ENCODE assay signal across 19 cellular contexts in genomic region chr17:77418609-77419008, GRCh38.
DNase-seq lines count a peak whose midpoint lies in the region; ATAC-seq and TF ChIP-seq lines count a peak whose summit lies in the region.
"Had no signal": no experiment of that assay in that cellular context is flagged by ENCODE, and none has a peak within 500 bp of the region (broad histone marks: within the 10 kb centered on the region; RNA-seq: fewer than 3 reads in every experiment).

No MANE protein-coding gene starts in this region.

- H2AK5ac ChIP-seq in mesenchymal stem cell (ENCODE audit: low read length, severe bottlenecking), result peak overlapping the region; percentile 8

- no peaks in the 10 kb centered on the region for H3K9me3 Mint-ChIP-seq in MCF 10A (ENCODE audit: unreplicated experiment)
- H3K9me3 Mint-ChIP-seq: activated T-cell treated with anti-CD3 and anti-CD28 coated beads, Interleukin-2, amount 50 U/mL, for 4 hours; brain had no signal

- peak overlapping the region in 1 of 2 experiments; percentile 10 for H3K23ac ChIP-seq in mesenchymal stem cell (ENCODE audit: low read length in 2 of 2)

- peaks cover 11% of the 10 kb centered on the region for H3K79me1 ChIP-seq in mesenchymal stem cell (replicated peaks; ENCODE audit: low read length, poor library complexity, severe bottlenecking)

- TF ChIP-seq POLR2A in transverse colon (IDR thresholded peaks at IDR 0.05), result no peak

- H3K4me1 ChIP-seq in mammary epithelial cell (ENCODE audit: insufficient read depth, low read length) (peaks cover 55% of the 10 kb centered on the region), mesenchymal stem cell (ENCODE audit: control insufficient read depth, insufficient read depth, low read depth, low read length) (peaks cover 64% of the 10 kb centered on the region), transverse colon (peaks cover 32 to 48% (median 39%) of the 10 kb centered on the region in 4 donors)

- no peak overlapping the region for H2BK5ac ChIP-seq in mesenchymal stem cell (ENCODE audit: low read depth, low read length, poor library complexity, severe bottlenecking)

- H3K4me1 Mint-ChIP-seq in MCF 10A (ENCODE audit: insufficient read depth, unreplicated experiment), result peaks cover 31% of the 10 kb centered on the region

- WGBS in mammary epithelial cell (ENCODE audit: low coverage, missing lambda C conversion rate), result 92% methylated on average over 11 of the region's 12 CpGs
- 85% methylated on average over 12 of the region's 12 CpGs for WGBS in mesenchymal stem cell
- WGBS in transverse colon (ENCODE audit: low coverage in 1 of 2), 2 donors, result 78% methylated on average over 8 of the region's 12 CpGs; no CpG with 5 or more reads in 1 of the 2 donors

- BruUV-seq in MCF 10A (replicated peaks; lab: Mats Ljungman, UMichigan) (no TSS peak), mammary epithelial cell (replicated peaks; lab: Mats Ljungman, UMichigan) (no TSS peak)

- H3K27me3 ChIP-seq in mammary epithelial cell (ENCODE audit: insufficient read depth, low read length) (no peaks in the 10 kb centered on the region), WERI-Rb-1 (ENCODE audit: insufficient read depth, low read depth, severe bottlenecking) (no peaks in the 10 kb centered on the region), mesenchymal stem cell (ENCODE audit: control insufficient read depth in 1 of 2, insufficient read depth in 1 of 2, low read length in 2 of 2) (no peaks in the 10 kb centered on the region), transverse colon (no peaks in the 10 kb centered on the region)
- H3K27me3 ChIP-seq: neutrophil had no signal

- no peak for ATAC-seq in HG02885 (IDR thresholded peaks at IDR 0.05; ENCODE audit: poor library complexity, unreplicated experiment)
- ATAC-seq: activated T-cell treated with anti-CD3 and anti-CD28 coated beads, Interleukin-2, amount 50 U/mL, for 4 hours; psoas muscle had no signal

- H3K4me3 ChIP-seq in mammary epithelial cell (replicated peaks in 1 of 3; ENCODE audit: insufficient read depth in 1 of 3, low read depth in 2 of 3, low read length in 3 of 3) (no peak overlapping the region), WERI-Rb-1 (ENCODE audit: low read depth, low read length) (no peak overlapping the region), mesenchymal stem cell (ENCODE audit: insufficient read depth in 1 of 2, low read depth in 1 of 2, low read length in 2 of 2) (no peak overlapping the region), transverse colon (no peak overlapping the region)
- H3K4me3 ChIP-seq: psoas muscle had no signal

- in situ Hi-C loops in mammary epithelial cell (cut with MboI; ENCODE audit: low sequenced_read_pairs in 2 of 2), result no loop called here
- in situ Hi-C loops in transverse colon (cut with MboI; ENCODE audit: low pct_ligation_motif_present in 1 of 4, low pct_unique_long_range_greater_than_20kb in 1 of 4, low sequenced_read_pairs in 3 of 4), result no loop called here

- no peak overlapping the region for H3K4ac ChIP-seq in mesenchymal stem cell (ENCODE audit: low read depth in 1 of 2, low read length in 2 of 2)

- POLR2A ChIA-PET in MCF 10A (lab: Yijun Ruan, JAX), result no interaction called here

- H2BK12ac ChIP-seq in mesenchymal stem cell (ENCODE audit: low read length in 2 of 2), result no peak overlapping the region

- no peak overlapping the region for H3K9ac ChIP-seq in mammary epithelial cell (ENCODE audit: insufficient read depth, low read length)
- no peak overlapping the region for H3K9ac ChIP-seq in mesenchymal stem cell (ENCODE audit: low read length)

- CTCF ChIA-PET in MCF 10A (lab: Yijun Ruan, JAX), result interaction anchor here (0.6 to 0.7 kb wide), 2 partner anchors 87 to 117 kb away, joined by 3 read pairs; no protein-coding TSS in a partner anchor
- CTCF ChIA-PET in mammary epithelial cell (lab: Charles Lee; ENCODE audit: low non-redundant PET), result interaction anchor here (0.6 kb wide), 1 partner anchor 11 kb away, joined by 5 read pairs; no protein-coding TSS in a partner anchor

- no peaks in the 10 kb centered on the region for H3K27me3 Mint-ChIP-seq in MCF 10A (ENCODE audit: insufficient read depth, unreplicated experiment)
- H3K27me3 Mint-ChIP-seq: B cell, brain had no signal

- peak overlapping the region; percentile 68 to 75 for H3K18ac ChIP-seq in mesenchymal stem cell (ENCODE audit: low read depth in 1 of 2, low read length in 2 of 2)

- H3K14ac ChIP-seq in mesenchymal stem cell (ENCODE audit: low read length in 2 of 2), result no peak overlapping the region

- H3K36me3 ChIP-seq in mammary epithelial cell (ENCODE audit: insufficient read depth, low read length) (peaks cover 4% of the 10 kb centered on the region), WERI-Rb-1 (peaks cover 48% of the 10 kb centered on the region), mesenchymal stem cell (ENCODE audit: control insufficient read depth in 1 of 2, insufficient read depth in 2 of 2, low read depth in 1 of 2, low read length in 2 of 2) (peaks cover 28 to 50% of the 10 kb centered on the region in 2 experiments), transverse colon (no peaks in the 10 kb centered on the region)

- TF ChIP-seq EP300 in transverse colon (IDR thresholded peaks at IDR 0.05; ENCODE audit: low read depth), result no peak

- no peak overlapping the region for H2AFZ ChIP-seq in mammary epithelial cell (ENCODE audit: low read depth, low read length)
- H2AFZ ChIP-seq in mesenchymal stem cell (ENCODE audit: low read depth, low read length), result no peak overlapping the region

- dilution Hi-C loops in mammary epithelial cell (cut with HindIII; ENCODE audit: low sequenced_read_pairs), result no loop called here

- H3K36me3 Mint-ChIP-seq in MCF 10A (ENCODE audit: insufficient read depth, unreplicated experiment), result peaks cover 68% of the 10 kb centered on the region

- intact Hi-C loops in MCF 10A (cut with micrococcal nuclease) (no loop called here), mammary epithelial cell (cut with micrococcal nuclease) (no loop called here), transverse colon (cut with DNase I; ENCODE audit: low total_unique reads) (no loop called here)

- H4K91ac ChIP-seq in mesenchymal stem cell (ENCODE audit: low read length), result peak overlapping the region; percentile 44

- TF ChIP-seq CTCF in MCF 10A (IDR thresholded peaks at IDR 0.05; ENCODE audit: unreplicated experiment) (no peak), mammary epithelial cell (conservative IDR thresholded peaks at IDR 0.05 in 1 of 2, IDR thresholded peaks at IDR 0.05 in 1 of 2; ENCODE audit: extremely low read depth in 1 of 2, insufficient read depth in 1 of 2, low read depth in 1 of 2, low read length in 2 of 2) (no peak), WERI-Rb-1 (IDR thresholded peaks at IDR 0.05; ENCODE audit: low read depth, low read length) (no peak), transverse colon (IDR thresholded peaks at IDR 0.05) (no peak)

- no peak overlapping the region for H2BK120ac ChIP-seq in mesenchymal stem cell (ENCODE audit: low read depth, low read length)

- H4K8ac ChIP-seq in mesenchymal stem cell (ENCODE audit: low read length), result peak overlapping the region; percentile 8

- H2BK15ac ChIP-seq in mesenchymal stem cell (ENCODE audit: low read depth, poor library complexity, severe bottlenecking), result peak overlapping the region; percentile 36

- no peak overlapping the region for H3K4me2 ChIP-seq in mammary epithelial cell (ENCODE audit: insufficient read depth, low read depth, low read length)
- H3K4me2 ChIP-seq in mesenchymal stem cell (ENCODE audit: low read length, poor library complexity, severe bottlenecking), result no peak overlapping the region

- DNase-seq in MCF 10A (ENCODE audit: unreplicated experiment) (no peak), mammary epithelial cell (no peak), WERI-Rb-1 (no peak), mesenchymal stem cell (no peak), transverse colon (no peak), hypothalamus (lab: John Stamatoyannopoulos, UW) (no peak), 8988T (no peak)
- DNase-seq: activated CD4-positive, CD25-positive, alpha-beta regulatory T cell; activated CD8-positive, alpha-beta memory T cell treated with anti-CD3 and anti-CD28 coated beads for 24 hours; activated T-cell treated with anti-CD3 and anti-CD28 coated beads, Interleukin-2, amount 50 U/mL, for 4 hours; NCI-H2081 treated with DMSO at 0.1 percent for 48 hours; NCI-H345; psoas muscle; Right ventricle myocardium superior; T1000 had no signal

- H4K20me1 ChIP-seq in mammary epithelial cell (ENCODE audit: insufficient read depth, low read length), result peaks cover 2% of the 10 kb centered on the region

- peak overlapping the region; percentile 27 for H3K27ac Mint-ChIP-seq in MCF 10A (ENCODE audit: low read depth, unreplicated experiment)
- H3K27ac Mint-ChIP-seq: B cell, brain had no signal

- H3K9me3 ChIP-seq in mammary epithelial cell (replicated peaks; ENCODE audit: insufficient read depth, low read length) (no peaks in the 10 kb centered on the region), WERI-Rb-1 (ENCODE audit: severe bottlenecking) (no peaks in the 10 kb centered on the region), mesenchymal stem cell (ENCODE audit: control insufficient read depth, low read length) (no peaks in the 10 kb centered on the region), transverse colon (no peaks in the 10 kb centered on the region)
- H3K9me3 ChIP-seq: neutrophil, psoas muscle had no signal

- no peak overlapping the region for H3K27ac ChIP-seq in mammary epithelial cell (ENCODE audit: insufficient read depth, low read depth, low read length)
- H3K27ac ChIP-seq in WERI-Rb-1, result peak overlapping the region; percentile 70
- H3K27ac ChIP-seq in mesenchymal stem cell (ENCODE audit: low read length, poor library complexity, severe bottlenecking), result no peak overlapping the region
- H3K27ac ChIP-seq in transverse colon, result peak overlapping the region; percentile 89 to 95 (median 94)
- H3K27ac ChIP-seq: neutrophil, psoas muscle had no signal

- H3K4me3 Mint-ChIP-seq in MCF 10A (ENCODE audit: unreplicated experiment), result no peak overlapping the region
- H3K4me3 Mint-ChIP-seq: activated T-cell treated with anti-CD3 and anti-CD28 coated beads, Interleukin-2, amount 50 U/mL, for 4 hours; B cell; brain had no signal

- peaks cover 95% of the 10 kb centered on the region for H3K79me2 ChIP-seq in mammary epithelial cell (ENCODE audit: insufficient read depth, low read length)

Comparison
In these comparisons a context has a peak if more than half of its experiments do, and no peak if none do; other contexts are left out.
1. H3K27ac ChIP-seq: peak in WERI-Rb-1 (single experiment) and transverse colon (4 of 4); none in mammary epithelial cell (single experiment) and mesenchymal stem cell (single experiment).